ENCODE assay signal across 27 cellular contexts in genomic region chr15:30788595-30788994, GRCh38.
"Had no signal": no experiment of that assay in that cellular context is flagged by ENCODE, and none has a peak within 500 bp of the region (broad histone marks: within the 10 kb centered on the region; RNA-seq: fewer than 3 reads in every experiment).

No MANE protein-coding gene starts in this region.

- H3K4me3 ChIP-seq: colonic mucosa, coronary artery, dorsolateral prefrontal cortex, esophagus muscularis mucosa, esophagus squamous epithelium, gastrocnemius medialis, gastroesophageal sphincter, heart left ventricle, heart right ventricle, hepatocyte had no signal

- ATAC-seq: effector memory CD8-positive, alpha-beta T cell; esophagus mucosa; foreskin keratinocyte; gastrocnemius medialis; gastroesophageal sphincter; heart left ventricle; heart right ventricle had no signal

- H3K9me3 ChIP-seq: colonic mucosa, esophagus muscularis mucosa, esophagus squamous epithelium, gastrocnemius medialis, gastroesophageal sphincter, heart left ventricle, heart right ventricle had no signal

- DNase-seq: colonic mucosa; cortex of kidney; dermis blood vessel endothelial cell; dorsolateral prefrontal cortex; effector CD4-positive, alpha-beta T cell; effector memory CD4-positive, alpha-beta T cell; effector memory CD8-positive, alpha-beta T cell; endodermal cell; erythroblast; esophagus squamous epithelium; foreskin fibroblast; foreskin keratinocyte; foreskin melanocyte; gastrocnemius medialis; glutamatergic neuron; head of caudate nucleus; heart left ventricle; heart right ventricle had no signal

- FAIRE-seq: colon, endometrium, frontal cortex had no signal

- H2AFZ ChIP-seq: hepatocyte had no signal

- H3K27me3 ChIP-seq: colonic mucosa, gastrocnemius medialis, heart left ventricle, hepatocyte had no signal

- H3K4me2 ChIP-seq: hepatocyte had no signal

- H3K79me2 ChIP-seq: hepatocyte had no signal

- H3K36me3 ChIP-seq: colonic mucosa, esophagus muscularis mucosa, esophagus squamous epithelium, gastrocnemius medialis, gastroesophageal sphincter, heart left ventricle, heart right ventricle had no signal

- H3K4me1 ChIP-seq: colonic mucosa, esophagus muscularis mucosa, esophagus squamous epithelium, foreskin keratinocyte, gastrocnemius medialis, gastroesophageal sphincter, heart left ventricle, heart right ventricle had no signal

- H3K27ac ChIP-seq: colonic mucosa, coronary artery, dorsolateral prefrontal cortex, epithelial cell of prostate, esophagus muscularis mucosa, esophagus squamous epithelium, foreskin keratinocyte, gastrocnemius medialis, gastroesophageal sphincter, heart left ventricle, heart right ventricle, hepatocyte had no signal
